In genomic region chr4:10117424-10118354, GRCh38 we compare ENCODE assay signal across 8 cellular contexts. TPM values are rescaled to one million over a fixed set of nuclear protein-coding genes. Genes with fewer than 3 reads are reported as not detected.
DNase-seq lines count a peak whose midpoint lies in the region; ATAC-seq and TF ChIP-seq lines count a peak whose summit lies in the region.

No MANE protein-coding gene starts in this region.

- H3K4me1 ChIP-seq in foreskin keratinocyte = peaks cover 7% of the 10 kb centered on the region

- no peaks in the 10 kb centered on the region for H3K9me3 Mint-ChIP-seq in activated T-cell treated with anti-CD3 and anti-CD28 coated beads, Interleukin-2, amount 50 U/mL, for 72 hours

- H3K27me3 ChIP-seq in foreskin keratinocyte = no peaks in the 10 kb centered on the region

- DNase-seq in KG1 (lab: John Stamatoyannopoulos, UW) = peak; percentile 45
- peak; percentile 33 to 45 for DNase-seq in activated T-cell treated with anti-CD3 and anti-CD28 coated beads, Interleukin-2, amount 50 U/mL, for 72 hours
- DNase-seq in foreskin keratinocyte = no peak
- peak; percentile 33 for DNase-seq in putamen (ENCODE audit: low spot score)

- peak overlapping the region; percentile 99 for H3K27ac Mint-ChIP-seq in activated T-cell treated with anti-CD3 and anti-CD28 coated beads, Interleukin-2, amount 50 U/mL, for 72 hours

- H3K36me3 Mint-ChIP-seq in activated T-cell treated with anti-CD3 and anti-CD28 coated beads, Interleukin-2, amount 50 U/mL, for 72 hours (ENCODE audit: insufficient read depth in 2 of 2) = peaks cover 11 to 26% of the 10 kb centered on the region in 2 donors

- peak overlapping the region; percentile 92 to 98 for H3K4me3 Mint-ChIP-seq in activated T-cell treated with anti-CD3 and anti-CD28 coated beads, Interleukin-2, amount 50 U/mL, for 72 hours

- H3K27me3 Mint-ChIP-seq in activated T-cell treated with anti-CD3 and anti-CD28 coated beads, Interleukin-2, amount 50 U/mL, for 72 hours (ENCODE audit: low read depth) = no peaks in the 10 kb centered on the region

- ATAC-seq in GM18511 (IDR thresholded peaks at IDR 0.05; ENCODE audit: unreplicated experiment) (peak; percentile 9), foreskin keratinocyte (no peak), GM18873 (IDR thresholded peaks at IDR 0.05; ENCODE audit: low FRiP score, unreplicated experiment) (no peak), GM18867 (IDR thresholded peaks at IDR 0.05; ENCODE audit: unreplicated experiment) (no peak), HG03469 (IDR thresholded peaks at IDR 0.05; ENCODE audit: unreplicated experiment) (no peak)
- peak in 1 of 2 donors; percentile 3 for ATAC-seq in activated T-cell treated with anti-CD3 and anti-CD28 coated beads, Interleukin-2, amount 50 U/mL, for 72 hours (replicated peaks in 1 of 2)

- peaks cover 81% of the 10 kb centered on the region for H3K4me1 Mint-ChIP-seq in activated T-cell treated with anti-CD3 and anti-CD28 coated beads, Interleukin-2, amount 50 U/mL, for 72 hours (ENCODE audit: low read depth)

- H3K27ac ChIP-seq in foreskin keratinocyte = peak overlapping the region; percentile 93

- no peak for TF ChIP-seq CTCF in foreskin keratinocyte (conservative IDR thresholded peaks at IDR 0.05)

RNA-seq across cellular contexts. Expression of gene WDR1, which starts 1.1 kb away (rescaled TPM):
- 100 to 1,000 TPM; 304 to 326 TPM for total RNA-seq in activated T-cell treated with anti-CD3 and anti-CD28 coated beads, Interleukin-2, amount 50 U/mL, for 72 hours
- total RNA-seq in foreskin keratinocyte = 383 and 394 TPM in 2 replicates
- polyA plus RNA-seq in foreskin keratinocyte = 293 and 310 TPM in 2 replicates

Comparison
In these comparisons a context has a peak if more than half of its experiments do, and no peak if none do; other contexts are left out.
1. DNase-seq: peak in KG1 (single experiment), activated T-cell treated with anti-CD3 and anti-CD28 coated beads, Interleukin-2, amount 50 U/mL, for 72 hours (2 of 2) and putamen (single experiment); none in foreskin keratinocyte (0 of 2).